In genomic region chr12:124804011-124804621, GRCh38 we compare ENCODE assay signal across 10 cellular contexts. TPM values are rescaled to one million over a fixed set of nuclear protein-coding genes. Genes with fewer than 3 reads are reported as not detected.
DNase-seq lines count a peak whose midpoint lies in the region; TF ChIP-seq lines count a peak whose summit lies in the region.
"Had no signal": no experiment of that assay in that cellular context is flagged by ENCODE, and none has a peak within 500 bp of the region (broad histone marks: within the 10 kb centered on the region; RNA-seq: fewer than 3 reads in every experiment).

No MANE protein-coding gene starts in this region.

- no peak overlapping the region for H3K9ac ChIP-seq in GM23248

- no peak overlapping the region for H3K4me3 Mint-ChIP-seq in activated T-helper 2 cell treated with anti-CD3 and anti-CD28 coated beads, Interferon-gamma antibody, Interleukin-2, Interleukin-4, amounts not matched to agents 10 μg/mL and 5 μg/mL and 100 μg/mL, durations not matched to agents 14 hours and 24 hours and 36 hours (ENCODE audit: low read depth)

- H3F3A ChIP-seq in GM23248 (ENCODE audit: insufficient read depth), result no peaks in the 10 kb centered on the region

- no peaks in the 10 kb centered on the region for H3K27me3 ChIP-seq in GM23248 (replicated peaks; ENCODE audit: insufficient read depth)
- H3K27me3 ChIP-seq: cardiac muscle cell had no signal

- in situ Hi-C loops in GM23248 (cut with MboI), result no loop called here

- DNase-seq in GM23248 (peak; percentile 13), RWPE1 (ENCODE audit: low spot score) (peak; percentile 74), fibroblast of the aortic adventitia (ENCODE audit: low read depth) (peak; percentile 61), putamen (ENCODE audit: low spot score) (peak; percentile 65), NCI-H774 (lab: John Stamatoyannopoulos, UW) (no peak), GM19240 (ENCODE audit: insufficient read length, low spot score) (no peak), NCI-H1694 (lab: John Stamatoyannopoulos, UW) (no peak)
- DNase-seq in activated T-helper 2 cell treated with anti-CD3 and anti-CD28 coated beads, Interferon-gamma antibody, Interleukin-2, Interleukin-4, amounts not matched to agents 10 μg/mL and 5 μg/mL and 100 μg/mL, durations not matched to agents 14 hours and 24 hours and 36 hours (ENCODE audit: low spot score), result no peak
- DNase-seq: SW 1271 had no signal

- CTCF ChIA-PET in RWPE1 (lab: Yijun Ruan, JAX), result interaction anchor here (0.6 kb wide), 2 partner anchors 104 to 768 kb away, joined by 3 read pairs; no protein-coding TSS in a partner anchor

- no peak overlapping the region for H2AFZ ChIP-seq in GM23248

- no peak overlapping the region for H3K27ac Mint-ChIP-seq in activated T-helper 2 cell treated with anti-CD3 and anti-CD28 coated beads, Interferon-gamma antibody, Interleukin-2, Interleukin-4, amounts not matched to agents 10 μg/mL and 5 μg/mL and 100 μg/mL, durations not matched to agents 14 hours and 24 hours and 36 hours

- H3K4me1 ChIP-seq in GM23248 (ENCODE audit: insufficient read depth), result no peaks in the 10 kb centered on the region

- no peaks in the 10 kb centered on the region for H3K79me2 ChIP-seq in GM23248 (ENCODE audit: insufficient read depth)

- no peaks in the 10 kb centered on the region for H3K36me3 ChIP-seq in GM23248 (ENCODE audit: low read depth)
- H3K36me3 ChIP-seq: cardiac muscle cell had no signal

- intact Hi-C loops in activated T-helper 2 cell treated with anti-CD3 and anti-CD28 coated beads, Interferon-gamma antibody, Interleukin-2, Interleukin-4, amounts not matched to agents 10 μg/mL and 5 μg/mL and 100 μg/mL, durations not matched to agents 14 hours and 24 hours and 36 hours (cut with micrococcal nuclease), result no loop called here

- no peak overlapping the region for H3K4me3 ChIP-seq in GM23248
- H3K4me3 ChIP-seq in fibroblast of the aortic adventitia (ENCODE audit: low read depth, low read length), result no peak overlapping the region
- H3K4me3 ChIP-seq: cardiac muscle cell had no signal

- no peaks in the 10 kb centered on the region for H4K20me1 ChIP-seq in GM23248 (ENCODE audit: insufficient read depth)

- TF ChIP-seq CTCF in RWPE1 (conservative IDR thresholded peaks at IDR 0.05; ENCODE audit: low read depth) (no peak), fibroblast of the aortic adventitia (IDR thresholded peaks at IDR 0.05; ENCODE audit: insufficient read depth, low read length) (peak; percentile 9)

- 63 to 69% methylated on average over 9 of the region's 9 CpGs for WGBS in GM23248 (ENCODE audit: low coverage in 1 of 2, low lambda C conversion rate in 2 of 2, missing lambda C conversion rate in 2 of 2), 2 experiments

- H3K9me3 ChIP-seq in GM23248 (ENCODE audit: low read depth), result no peaks in the 10 kb centered on the region

- no peaks in the 10 kb centered on the region for H3K9me2 ChIP-seq in GM23248 (ENCODE audit: insufficient read depth)

- H3K27me3 Mint-ChIP-seq in activated T-helper 2 cell treated with anti-CD3 and anti-CD28 coated beads, Interferon-gamma antibody, Interleukin-2, Interleukin-4, amounts not matched to agents 10 μg/mL and 5 μg/mL and 100 μg/mL, durations not matched to agents 14 hours and 24 hours and 36 hours (ENCODE audit: low read depth), result no peaks in the 10 kb centered on the region

- peaks cover 6% of the 10 kb centered on the region for H3K36me3 Mint-ChIP-seq in activated T-helper 2 cell treated with anti-CD3 and anti-CD28 coated beads, Interferon-gamma antibody, Interleukin-2, Interleukin-4, amounts not matched to agents 10 μg/mL and 5 μg/mL and 100 μg/mL, durations not matched to agents 14 hours and 24 hours and 36 hours (ENCODE audit: low read depth)

- POLR2A ChIA-PET in RWPE1 (lab: Yijun Ruan, JAX; ENCODE audit: low non-redundant PET), result no interaction called here

- H3K4me1 Mint-ChIP-seq in activated T-helper 2 cell treated with anti-CD3 and anti-CD28 coated beads, Interferon-gamma antibody, Interleukin-2, Interleukin-4, amounts not matched to agents 10 μg/mL and 5 μg/mL and 100 μg/mL, durations not matched to agents 14 hours and 24 hours and 36 hours (ENCODE audit: low read depth), result no peaks in the 10 kb centered on the region

- no peaks in the 10 kb centered on the region for H3K9me3 Mint-ChIP-seq in activated T-helper 2 cell treated with anti-CD3 and anti-CD28 coated beads, Interferon-gamma antibody, Interleukin-2, Interleukin-4, amounts not matched to agents 10 μg/mL and 5 μg/mL and 100 μg/mL, durations not matched to agents 14 hours and 24 hours and 36 hours

- H3K27ac ChIP-seq in GM23248, result no peak overlapping the region
- peak overlapping the region; percentile 83 for H3K27ac ChIP-seq in RWPE1
- H3K27ac ChIP-seq: cardiac muscle cell had no signal

- no peak overlapping the region for H3K4me2 ChIP-seq in GM23248 (ENCODE audit: unreplicated experiment)

RNA-seq across cellular contexts. Expression of gene SCARB1, which starts 59.5 kb away (rescaled TPM):
- 2.2 and 3.2 TPM in 2 replicates for total RNA-seq in GM23248 (2014; rRNA removed; shearing (Covaris generic))
- polyA plus RNA-seq in GM23248 (2016; fragmentation: Nextera tagmentation; extraction: Ambion mirVana), result 5.0 and 5.2 TPM in 2 replicates
- 3.4 and 11.3 TPM in 2 replicates for total RNA-seq in fibroblast of the aortic adventitia (ENCODE audit: low replicate concordance)
- 25.8 and 27.1 TPM in 2 replicates for total RNA-seq in activated T-helper 2 cell treated with anti-CD3 and anti-CD28 coated beads, Interferon-gamma antibody, Interleukin-2, Interleukin-4, amounts not matched to agents 10 μg/mL and 5 μg/mL and 100 μg/mL, durations not matched to agents 14 hours and 24 hours and 36 hours

Comparison
In these comparisons a context has a peak if more than half of its experiments do, and no peak if none do; other contexts are left out.
1. DNase-seq: peak in GM23248 (single experiment), RWPE1 (single experiment), fibroblast of the aortic adventitia (single experiment) and putamen (single experiment); none in NCI-H774 (single experiment), GM19240 (single experiment), NCI-H1694 (single experiment) and activated T-helper 2 cell treated with anti-CD3 and anti-CD28 coated beads, Interferon-gamma antibody, Interleukin-2, Interleukin-4, amounts not matched to agents 10 μg/mL and 5 μg/mL and 100 μg/mL, durations not matched to agents 14 hours and 24 hours and 36 hours (single experiment).